ENCODE assay signal across 8 cellular contexts in the genomic region with DNA sequence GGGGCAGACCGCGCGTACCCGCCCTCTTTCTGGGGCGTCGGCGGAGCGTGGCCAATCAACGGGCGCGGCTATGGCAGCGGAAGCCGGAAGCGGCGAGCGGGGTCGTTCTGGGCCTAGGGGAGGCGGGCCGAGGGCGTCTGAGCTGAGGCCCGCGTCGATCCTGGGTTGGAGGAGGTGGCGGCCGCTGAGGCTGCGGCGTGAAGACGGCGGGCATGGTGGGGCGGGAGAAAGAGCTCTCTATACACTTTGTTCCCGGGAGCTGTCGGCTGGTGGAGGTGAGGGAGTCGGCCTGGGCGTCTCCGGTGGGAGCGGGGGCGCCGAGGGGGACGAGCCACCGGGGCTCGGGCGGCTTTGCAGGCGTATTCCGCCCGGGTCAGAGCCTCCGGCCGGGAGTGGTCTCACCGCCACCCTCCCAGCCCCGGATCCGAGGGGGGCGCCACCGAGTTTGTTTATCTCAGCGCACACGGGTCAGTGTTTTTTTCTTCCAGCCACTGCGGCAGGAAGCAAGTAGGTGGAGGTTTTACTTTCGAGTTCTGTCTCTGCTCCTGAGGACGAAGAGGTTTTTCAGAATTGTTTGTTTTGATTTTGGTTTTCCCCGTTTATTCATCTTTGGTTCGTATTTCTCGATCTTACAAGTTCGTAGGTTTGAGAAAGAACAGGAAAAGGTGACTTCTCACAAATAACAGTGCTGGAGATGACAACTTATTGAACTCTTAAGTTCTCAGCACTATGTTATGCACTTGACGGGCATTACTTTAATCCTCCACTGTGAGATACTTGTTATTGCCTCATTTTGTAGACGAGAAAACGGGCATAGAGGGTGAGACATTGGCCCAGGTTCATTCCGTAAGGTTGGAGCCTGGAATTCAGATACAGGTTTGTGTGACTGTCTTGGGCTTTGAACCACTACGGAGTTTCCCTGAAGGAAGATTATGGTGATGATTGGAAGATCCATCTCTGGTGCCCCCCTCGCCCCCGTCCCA. TPM values are rescaled to one million over a fixed set of nuclear protein-coding genes. Genes with fewer than 3 reads are reported as not detected.
DNase-seq lines count a peak whose midpoint lies in the region; ATAC-seq and TF ChIP-seq lines count a peak whose summit lies in the region.

MAT2B (plus strand) TSS at position 145 of the 983 bp plus-strand sequence; CDS start at position 213, 68 bp downstream.

- H3K9me3 ChIP-seq in OCI-LY3 (ENCODE audit: insufficient read depth, low read length) = no peaks in the 10 kb centered on the region

- H2AFZ ChIP-seq in OCI-LY3 (ENCODE audit: low read depth, low read length) = peak within 1 kb of the TSS; percentile 90

- H3K4me3 ChIP-seq in OCI-LY3 (ENCODE audit: low read length) = peak within 1 kb of the TSS; percentile 98

- peaks cover 59% of the 10 kb centered on the region for H3K79me2 ChIP-seq in OCI-LY3 (ENCODE audit: low read length)

- H3K4me1 Mint-ChIP-seq in endothelial cell (ENCODE audit: unreplicated experiment) = peaks cover 17% of the 10 kb centered on the region

- no peaks in the 10 kb centered on the region for H3K27me3 ChIP-seq in OCI-LY3 (ENCODE audit: low read depth, low read length)

- peaks cover 27% of the 10 kb centered on the region for H3K4me1 ChIP-seq in OCI-LY3 (ENCODE audit: low read length)

- ATAC-seq in GM21526 (IDR thresholded peaks at IDR 0.05; ENCODE audit: low FRiP score, unreplicated experiment) = peak; percentile 88

- H3K36me3 Mint-ChIP-seq in endothelial cell (ENCODE audit: low read depth, unreplicated experiment) = no peaks in the 10 kb centered on the region

- peak within 1 kb of the TSS; percentile 99 for H3K27ac Mint-ChIP-seq in endothelial cell (ENCODE audit: unreplicated experiment)

- H4K20me1 ChIP-seq in OCI-LY3 (ENCODE audit: insufficient read depth, low read length) = peaks cover 30% of the 10 kb centered on the region

- TF ChIP-seq CTCF in OCI-LY3 (IDR thresholded peaks at IDR 0.05; ENCODE audit: low read depth, low read length) (peak; percentile 59), endothelial cell (IDR thresholded peaks at IDR 0.05; ENCODE audit: unreplicated experiment) (peak; percentile 43)

- peak within 1 kb of the TSS; percentile 87 for H3K27ac ChIP-seq in OCI-LY3 (ENCODE audit: low read length)

- DNase-seq in DMS 273 treated with DMSO at 0.1 percent for 48 hours (lab: John Stamatoyannopoulos, UW) (peak; percentile 90), HuH-7.5 (ENCODE audit: low spot score) (peak; percentile 77), endothelial cell (ENCODE audit: low spot score) (peak; percentile 96), middle frontal gyrus (ENCODE audit: extremely low spot score, low spot score) (peak; percentile 94)
- DNase-seq in activated CD8-positive, alpha-beta memory T cell treated with anti-CD3 and anti-CD28 coated beads, Interleukin-2, amount 50 U/mL, for 48 hours = peak; percentile 96
- peak; percentile 90 to 91 for DNase-seq in stimulated activated CD8-positive, alpha-beta memory T cell treated with anti-CD3 and anti-CD28 coated beads, Interleukin-2, amount 100 ng/mL, for 48 hours (ENCODE audit: low read depth in 2 of 2)

- peak within 1 kb of the TSS; percentile 91 for H3K9ac ChIP-seq in OCI-LY3 (ENCODE audit: low read length)

- H3K9me3 Mint-ChIP-seq in endothelial cell (ENCODE audit: unreplicated experiment) = no peaks in the 10 kb centered on the region

- peak within 1 kb of the TSS; percentile 99 for H3K4me3 Mint-ChIP-seq in endothelial cell (ENCODE audit: unreplicated experiment)

- peaks cover 12% of the 10 kb centered on the region for H3K27me3 Mint-ChIP-seq in endothelial cell (ENCODE audit: unreplicated experiment)

- peak within 1 kb of the TSS; percentile 92 for H3K4me2 ChIP-seq in OCI-LY3 (ENCODE audit: low read length)

- no peaks in the 10 kb centered on the region for H3K36me3 ChIP-seq in OCI-LY3 (replicated peaks; ENCODE audit: low read depth, low read length)

RNA-seq across cellular contexts. Expression of gene MAT2B, which starts in this region (rescaled TPM):
- total RNA-seq in endothelial cell (ENCODE audit: unreplicated experiment) = 25.2 TPM

Comparison
In these comparisons a context has a peak if more than half of its experiments do, and no peak if none do; other contexts are left out.
1. Peak in every context shown above with its lines: DNase-seq, ATAC-seq, H3K4me3 ChIP-seq and H3K27ac ChIP-seq.